ENCODE assay signal across 8 cellular contexts in the genomic region with DNA sequence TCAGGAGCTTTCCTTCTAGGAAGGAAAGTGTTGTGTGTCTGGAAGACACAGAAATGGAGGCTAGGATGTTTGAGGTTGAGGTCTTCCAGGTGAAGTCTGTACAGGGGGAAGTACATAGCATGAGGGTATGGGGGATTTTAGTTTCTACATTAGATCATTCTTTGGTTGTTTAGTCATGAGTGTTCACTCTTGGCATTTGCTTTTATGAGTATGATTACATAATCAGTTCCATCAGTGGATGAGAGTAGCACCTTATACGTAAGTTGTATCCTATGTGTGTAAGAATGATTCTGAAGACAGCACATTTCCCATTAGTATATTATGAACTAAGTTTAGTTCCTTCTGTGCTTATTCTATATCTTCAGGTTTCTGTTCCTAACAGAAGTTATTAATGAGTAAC.
DNase-seq lines count a peak whose midpoint lies in the region; ATAC-seq lines count a peak whose summit lies in the region.

No MANE protein-coding gene starts in this region.

- peaks cover 17% of the 10 kb centered on the region for H3K36me3 Mint-ChIP-seq in T-helper 1 cell treated with Interleukin-12 subunit alpha and Interleukin-12 subunit beta and Interleukin-4 antibody, amounts not matched to agents 30 μg/mL and 1 μg/mL, for 36 hours (ENCODE audit: low read depth)

- no peak for DNase-seq in T-helper 1 cell
- DNase-seq in NCI-H69 (lab: John Stamatoyannopoulos, UW), result peak; percentile 12
- peak; percentile 31 for DNase-seq in epithelial cell of prostate (ENCODE audit: low read depth, low spot score)
- no peak for DNase-seq in NCI-H1436 treated with DMSO at 0.1 percent for 48 hours (lab: John Stamatoyannopoulos, UW)
- no peak for DNase-seq in NCI-H446 treated with DMSO at 0.1 percent for 48 hours (lab: John Stamatoyannopoulos, UW)

- ATAC-seq in HG03045 (IDR thresholded peaks at IDR 0.05; ENCODE audit: unreplicated experiment), result no peak

- H3K4me3 ChIP-seq in skin epidermis, result peak overlapping the region in 5 of 7 experiments; percentile 48 to 70 (median 63)

- H3K4me3 Mint-ChIP-seq in T-helper 1 cell treated with Interleukin-12 subunit alpha and Interleukin-12 subunit beta and Interleukin-4 antibody, amounts not matched to agents 30 μg/mL and 1 μg/mL, for 36 hours, result peak overlapping the region; percentile 85

- H3K9me3 Mint-ChIP-seq in T-helper 1 cell treated with Interleukin-12 subunit alpha and Interleukin-12 subunit beta and Interleukin-4 antibody, amounts not matched to agents 30 μg/mL and 1 μg/mL, for 36 hours, result peaks cover 10% of the 10 kb centered on the region

- H3K27me3 Mint-ChIP-seq in T-helper 1 cell treated with Interleukin-12 subunit alpha and Interleukin-12 subunit beta and Interleukin-4 antibody, amounts not matched to agents 30 μg/mL and 1 μg/mL, for 36 hours (ENCODE audit: low read depth), result peaks cover 19% of the 10 kb centered on the region

- no peak overlapping the region for H3K27ac Mint-ChIP-seq in T-helper 1 cell treated with Interleukin-12 subunit alpha and Interleukin-12 subunit beta and Interleukin-4 antibody, amounts not matched to agents 30 μg/mL and 1 μg/mL, for 36 hours

- H3K27ac ChIP-seq in epithelial cell of prostate, result peak overlapping the region; percentile 85
- H3K27ac ChIP-seq in skin epidermis, result peak overlapping the region in 4 of 21 experiments; percentile 78 to 87 (median 82)

- peaks cover 37% of the 10 kb centered on the region for H3K4me1 Mint-ChIP-seq in T-helper 1 cell treated with Interleukin-12 subunit alpha and Interleukin-12 subunit beta and Interleukin-4 antibody, amounts not matched to agents 30 μg/mL and 1 μg/mL, for 36 hours (ENCODE audit: low read depth)

Comparison
In these comparisons a context has a peak if more than half of its experiments do, and no peak if none do; other contexts are left out.
1. DNase-seq: peak in NCI-H69 (single experiment) and epithelial cell of prostate (single experiment); none in T-helper 1 cell (0 of 5), NCI-H1436 treated with DMSO at 0.1 percent for 48 hours (single experiment) and NCI-H446 treated with DMSO at 0.1 percent for 48 hours (single experiment).